ENCODE assay signal across 1 cellular context in genomic region chr2:135890830-135891229, GRCh38.
TF ChIP-seq lines count a peak whose summit lies in the region.

No MANE protein-coding gene starts in this region.

TF ChIP-seq in H1, 55 proteins besides CTCF, POLR2A, EP300 and RAD21:
- TF ChIP-seq SRF (IDR thresholded peaks at IDR 0.05; ENCODE audit: low read depth, low read length) (no peak), HDAC6 (IDR thresholded peaks at IDR 0.05; ENCODE audit: low read depth, low read length) (no peak), MAFK (IDR thresholded peaks at IDR 0.05; ENCODE audit: low read depth, low read length) (no peak), CHD1 (IDR thresholded peaks at IDR 0.05; ENCODE audit: low read depth, low read length) (no peak), POLR2AphosphoS5 (IDR thresholded peaks at IDR 0.05; ENCODE audit: low read depth, low read length) (no peak), GABPA (IDR thresholded peaks at IDR 0.05; ENCODE audit: borderline replicate concordance, insufficient read depth, low read length) (no peak), SP4 (IDR thresholded peaks at IDR 0.05; ENCODE audit: low read length) (no peak), TCF12 (IDR thresholded peaks at IDR 0.05; ENCODE audit: low read depth, low read length) (no peak), SAP30 (IDR thresholded peaks at IDR 0.05; ENCODE audit: insufficient read depth, insufficient replicate concordance, low read length) (no peak), KDM1A (IDR thresholded peaks at IDR 0.05; ENCODE audit: borderline replicate concordance, low read length) (no peak), SIN3A (conservative IDR thresholded peaks at IDR 0.05 in 1 of 2, IDR thresholded peaks at IDR 0.05 in 1 of 2; ENCODE audit: low read depth in 1 of 2, low read length in 2 of 2) (no peak), KDM5A (IDR thresholded peaks at IDR 0.05; ENCODE audit: low read length) (no peak), TAF1 (IDR thresholded peaks at IDR 0.05; ENCODE audit: low read depth, low read length) (no peak), ASH2L (IDR thresholded peaks at IDR 0.05; ENCODE audit: low read length) (no peak)
